Comparison of ENCODE assay signal across 11 cellular contexts in genomic region chr17:76561799-76562268, GRCh38. TPM values are rescaled to one million over a fixed set of nuclear protein-coding genes. Genes with fewer than 3 reads are reported as not detected.
DNase-seq lines count a peak whose midpoint lies in the region; ATAC-seq lines count a peak whose summit lies in the region.
"Had no signal": no experiment of that assay in that cellular context is flagged by ENCODE, and none has a peak within 500 bp of the region (broad histone marks: within the 10 kb centered on the region; RNA-seq: fewer than 3 reads in every experiment).

No MANE protein-coding gene starts in this region.

- H3K4me3 ChIP-seq in effector memory CD4-positive, alpha-beta T cell (ENCODE audit: insufficient read depth, low read depth, low read length, poor library complexity, severe bottlenecking): no peak overlapping the region

- peak; percentile 1 for ATAC-seq in sciatic nerve
- ATAC-seq in HG03378 (IDR thresholded peaks at IDR 0.05; ENCODE audit: unreplicated experiment): no peak
- no peak for ATAC-seq in left lobe of liver

- no peaks in the 10 kb centered on the region for H3K9me3 Mint-ChIP-seq in activated T-helper 2 cell treated with anti-CD3 and anti-CD28 coated beads, Interferon-gamma antibody, Interleukin-2, Interleukin-4, amounts not matched to agents 10 μg/mL and 5 μg/mL and 100 μg/mL, durations not matched to agents 14 hours and 24 hours and 36 hours

- no peaks in the 10 kb centered on the region for H3K9me3 ChIP-seq in effector memory CD4-positive, alpha-beta T cell (ENCODE audit: control insufficient read depth, low read length)

- DNase-seq in GM04503 (ENCODE audit: low read depth): peak; percentile 82
- peak; percentile 77 for DNase-seq in RKO (ENCODE audit: low spot score)
- DNase-seq in effector memory CD4-positive, alpha-beta T cell: no peak
- DNase-seq in sciatic nerve (ENCODE audit: low spot score): no peak
- DNase-seq in activated T-helper 2 cell treated with anti-CD3 and anti-CD28 coated beads, Interferon-gamma antibody, Interleukin-2, Interleukin-4, amounts not matched to agents 10 μg/mL and 5 μg/mL and 100 μg/mL, durations not matched to agents 14 hours and 24 hours and 36 hours (ENCODE audit: low spot score): no peak
- DNase-seq in GF-D8 (lab: John Stamatoyannopoulos, UW): no peak
- DNase-seq in left lobe of liver (ENCODE audit: low spot score): no peak
- DNase-seq: activated CD4-positive, alpha-beta T cell treated with anti-CD3 and anti-CD28 coated beads for 4 hours; hippocampal formation; NCI-H1436 treated with DMSO at 0.1 percent for 48 hours had no signal

- no peaks in the 10 kb centered on the region for H3K27me3 ChIP-seq in effector memory CD4-positive, alpha-beta T cell (replicated peaks; ENCODE audit: control insufficient read depth, insufficient read depth, low read length, poor library complexity, severe bottlenecking)

- no peaks in the 10 kb centered on the region for H3K27me3 Mint-ChIP-seq in activated T-helper 2 cell treated with anti-CD3 and anti-CD28 coated beads, Interferon-gamma antibody, Interleukin-2, Interleukin-4, amounts not matched to agents 10 μg/mL and 5 μg/mL and 100 μg/mL, durations not matched to agents 14 hours and 24 hours and 36 hours (ENCODE audit: low read depth)

- peak overlapping the region; percentile 70 for H3K27ac ChIP-seq in effector memory CD4-positive, alpha-beta T cell (ENCODE audit: insufficient read depth, low read length, poor library complexity, severe bottlenecking)

- H3K4me1 ChIP-seq in effector memory CD4-positive, alpha-beta T cell (ENCODE audit: control insufficient read depth, insufficient read depth, low read length, poor library complexity, severe bottlenecking): peaks cover 35% of the 10 kb centered on the region

- no peak overlapping the region for H3K4me3 Mint-ChIP-seq in activated T-helper 2 cell treated with anti-CD3 and anti-CD28 coated beads, Interferon-gamma antibody, Interleukin-2, Interleukin-4, amounts not matched to agents 10 μg/mL and 5 μg/mL and 100 μg/mL, durations not matched to agents 14 hours and 24 hours and 36 hours (ENCODE audit: low read depth)

- H3K4me1 Mint-ChIP-seq in activated T-helper 2 cell treated with anti-CD3 and anti-CD28 coated beads, Interferon-gamma antibody, Interleukin-2, Interleukin-4, amounts not matched to agents 10 μg/mL and 5 μg/mL and 100 μg/mL, durations not matched to agents 14 hours and 24 hours and 36 hours (ENCODE audit: low read depth): peaks cover 35% of the 10 kb centered on the region

- H3K27ac Mint-ChIP-seq in activated T-helper 2 cell treated with anti-CD3 and anti-CD28 coated beads, Interferon-gamma antibody, Interleukin-2, Interleukin-4, amounts not matched to agents 10 μg/mL and 5 μg/mL and 100 μg/mL, durations not matched to agents 14 hours and 24 hours and 36 hours: no peak overlapping the region

- H3K36me3 Mint-ChIP-seq in activated T-helper 2 cell treated with anti-CD3 and anti-CD28 coated beads, Interferon-gamma antibody, Interleukin-2, Interleukin-4, amounts not matched to agents 10 μg/mL and 5 μg/mL and 100 μg/mL, durations not matched to agents 14 hours and 24 hours and 36 hours (ENCODE audit: low read depth): peaks cover 85% of the 10 kb centered on the region

- H3K36me3 ChIP-seq in effector memory CD4-positive, alpha-beta T cell (ENCODE audit: control insufficient read depth, insufficient read depth, low read length): peaks cover 33% of the 10 kb centered on the region

- intact Hi-C loops in sciatic nerve (cut with DNase I): no loop called here
- intact Hi-C loops in activated T-helper 2 cell treated with anti-CD3 and anti-CD28 coated beads, Interferon-gamma antibody, Interleukin-2, Interleukin-4, amounts not matched to agents 10 μg/mL and 5 μg/mL and 100 μg/mL, durations not matched to agents 14 hours and 24 hours and 36 hours (cut with micrococcal nuclease): no loop called here

RNA-seq across cellular contexts. Expression of gene PRCD, which starts 22.0 kb away (rescaled TPM):
- total RNA-seq in sciatic nerve (9.8 TPM), left lobe of liver (0.15 TPM)
- total RNA-seq in activated T-helper 2 cell treated with anti-CD3 and anti-CD28 coated beads, Interferon-gamma antibody, Interleukin-2, Interleukin-4, amounts not matched to agents 10 μg/mL and 5 μg/mL and 100 μg/mL, durations not matched to agents 14 hours and 24 hours and 36 hours: not detected in 2 replicates

RNA-seq across cellular contexts. Expression of gene ST6GALNAC2, which starts 23.8 kb away (rescaled TPM):
- total RNA-seq in sciatic nerve (104 TPM), left lobe of liver (4.0 TPM)
- 0.41 TPM in 1 of 2 replicates, not detected in the other for total RNA-seq in activated T-helper 2 cell treated with anti-CD3 and anti-CD28 coated beads, Interferon-gamma antibody, Interleukin-2, Interleukin-4, amounts not matched to agents 10 μg/mL and 5 μg/mL and 100 μg/mL, durations not matched to agents 14 hours and 24 hours and 36 hours

RNA-seq across cellular contexts. Expression of gene CYGB, which starts 24.3 kb away (rescaled TPM):
- total RNA-seq in sciatic nerve (57.7 TPM), left lobe of liver (5.0 TPM)
- not detected in 2 replicates for total RNA-seq in activated T-helper 2 cell treated with anti-CD3 and anti-CD28 coated beads, Interferon-gamma antibody, Interleukin-2, Interleukin-4, amounts not matched to agents 10 μg/mL and 5 μg/mL and 100 μg/mL, durations not matched to agents 14 hours and 24 hours and 36 hours

Comparison
In these comparisons a context has a peak if more than half of its experiments do, and no peak if none do; other contexts are left out.
1. DNase-seq: peak in GM04503 (single experiment) and RKO (single experiment); none in effector memory CD4-positive, alpha-beta T cell (0 of 3), sciatic nerve (single experiment), activated T-helper 2 cell treated with anti-CD3 and anti-CD28 coated beads, Interferon-gamma antibody, Interleukin-2, Interleukin-4, amounts not matched to agents 10 μg/mL and 5 μg/mL and 100 μg/mL, durations not matched to agents 14 hours and 24 hours and 36 hours (single experiment), GF-D8 (single experiment) and left lobe of liver (single experiment).
2. RNA of gene ST6GALNAC2, which starts 23.8 kb away (total RNA-seq): 104 TPM in sciatic nerve (single experiment); 4.0 TPM in left lobe of liver (single experiment) and 0.41 TPM in activated T-helper 2 cell treated with anti-CD3 and anti-CD28 coated beads, Interferon-gamma antibody, Interleukin-2, Interleukin-4, amounts not matched to agents 10 μg/mL and 5 μg/mL and 100 μg/mL, durations not matched to agents 14 hours and 24 hours and 36 hours; every median in the first group is over 10 times any median in the second.